Comparison of ENCODE assay signal across 17 cellular contexts in genomic region chr10:1103551-1103950, GRCh38. TPM values are rescaled to one million over a fixed set of nuclear protein-coding genes. Genes with fewer than 3 reads are reported as not detected.
DNase-seq lines count a peak whose midpoint lies in the region; ATAC-seq and TF ChIP-seq lines count a peak whose summit lies in the region.
"Had no signal": no experiment of that assay in that cellular context is flagged by ENCODE, and none has a peak within 500 bp of the region (broad histone marks: within the 10 kb centered on the region; RNA-seq: fewer than 3 reads in every experiment).

No MANE protein-coding gene starts in this region.

- H3K9me3 Mint-ChIP-seq in activated T-cell treated with anti-CD3 and anti-CD28 coated beads, Interleukin-2, amount 50 U/mL, for 24 hours = no peaks in the 10 kb centered on the region
- no peaks in the 10 kb centered on the region for H3K9me3 Mint-ChIP-seq in activated T-cell treated with anti-CD3 and anti-CD28 coated beads, Interleukin-2, amount 50 U/mL, for 4 hours
- no peaks in the 10 kb centered on the region for H3K9me3 Mint-ChIP-seq in CD4-positive, alpha-beta T cell
- H3K9me3 Mint-ChIP-seq in central memory CD8-positive, alpha-beta T cell = no peaks in the 10 kb centered on the region
- H3K9me3 Mint-ChIP-seq: CD4-positive, alpha-beta memory T cell had no signal

- H3K36me3 Mint-ChIP-seq in activated T-cell treated with anti-CD3 and anti-CD28 coated beads, Interleukin-2, amount 50 U/mL, for 24 hours (ENCODE audit: low read depth) = no peaks in the 10 kb centered on the region
- peaks cover 61% of the 10 kb centered on the region for H3K36me3 Mint-ChIP-seq in activated T-cell treated with anti-CD3 and anti-CD28 coated beads, Interleukin-2, amount 50 U/mL, for 4 hours (ENCODE audit: insufficient read depth)
- peaks cover 95% of the 10 kb centered on the region for H3K36me3 Mint-ChIP-seq in CD4-positive, alpha-beta T cell (ENCODE audit: low read depth)
- H3K36me3 Mint-ChIP-seq in central memory CD8-positive, alpha-beta T cell (ENCODE audit: insufficient read depth) = peaks cover 56% of the 10 kb centered on the region

- no peaks in the 10 kb centered on the region for H3K27me3 Mint-ChIP-seq in activated T-cell treated with anti-CD3 and anti-CD28 coated beads, Interleukin-2, amount 50 U/mL, for 24 hours
- H3K27me3 Mint-ChIP-seq in activated T-cell treated with anti-CD3 and anti-CD28 coated beads, Interleukin-2, amount 50 U/mL, for 4 hours (ENCODE audit: low read depth) = no peaks in the 10 kb centered on the region
- H3K27me3 Mint-ChIP-seq in CD4-positive, alpha-beta T cell = no peaks in the 10 kb centered on the region
- no peaks in the 10 kb centered on the region for H3K27me3 Mint-ChIP-seq in central memory CD8-positive, alpha-beta T cell
- H3K27me3 Mint-ChIP-seq: CD4-positive, alpha-beta memory T cell had no signal

- H3K4me3 ChIP-seq in osteoblast (ENCODE audit: insufficient read depth, low read length) = no peak overlapping the region
- H3K4me3 ChIP-seq: A549, GM23248, HAP-1 had no signal

- H3K9me3 ChIP-seq in CD4-positive, alpha-beta T cell (ENCODE audit: control insufficient read depth, low read length) = no peaks in the 10 kb centered on the region
- H3K9me3 ChIP-seq in osteoblast (ENCODE audit: low read depth, low read length) = no peaks in the 10 kb centered on the region
- H3K9me3 ChIP-seq: A549, HAP-1 had no signal

- H3K4me1 ChIP-seq in osteoblast (ENCODE audit: insufficient read depth, low read length) = peaks cover 8% of the 10 kb centered on the region
- H3K4me1 ChIP-seq: A549, HAP-1 had no signal

- peaks cover 43% of the 10 kb centered on the region for H3K4me1 Mint-ChIP-seq in activated T-cell treated with anti-CD3 and anti-CD28 coated beads, Interleukin-2, amount 50 U/mL, for 24 hours (ENCODE audit: low read depth)
- H3K4me1 Mint-ChIP-seq in activated T-cell treated with anti-CD3 and anti-CD28 coated beads, Interleukin-2, amount 50 U/mL, for 4 hours (ENCODE audit: low read depth) = peaks cover 30% of the 10 kb centered on the region
- peaks cover 21% of the 10 kb centered on the region for H3K4me1 Mint-ChIP-seq in CD4-positive, alpha-beta T cell (ENCODE audit: low read depth)
- H3K4me1 Mint-ChIP-seq in central memory CD8-positive, alpha-beta T cell = peaks cover 45% of the 10 kb centered on the region

- no peak overlapping the region for H2AFZ ChIP-seq in osteoblast (ENCODE audit: low read length)
- H2AFZ ChIP-seq: GM23248 had no signal

- TF ChIP-seq CTCF in CD4-positive, alpha-beta T cell (IDR thresholded peaks at IDR 0.05) = no peak
- no peak for TF ChIP-seq CTCF in osteoblast (IDR thresholded peaks at IDR 0.05; ENCODE audit: extremely low read depth, low read depth, low read length)

- CTCF ChIA-PET in CD4-positive, alpha-beta T cell (lab: Charles Lee) = no interaction called here

- H3K27ac Mint-ChIP-seq in activated T-cell treated with anti-CD3 and anti-CD28 coated beads, Interleukin-2, amount 50 U/mL, for 24 hours = peak overlapping the region; percentile 57
- H3K27ac Mint-ChIP-seq in CD4-positive, alpha-beta T cell = peak overlapping the region; percentile 63
- peak overlapping the region; percentile 60 for H3K27ac Mint-ChIP-seq in central memory CD8-positive, alpha-beta T cell (ENCODE audit: low read depth)

- H3K27ac ChIP-seq in CD4-positive, alpha-beta T cell (ENCODE audit: low read depth, low read length) = no peak overlapping the region
- peak overlapping the region; percentile 3 for H3K27ac ChIP-seq in osteoblast (ENCODE audit: low read depth, low read length)
- H3K27ac ChIP-seq: 22Rv1, A549, C4-2B, GM23248 had no signal

- peaks cover 48% of the 10 kb centered on the region for H4K20me1 ChIP-seq in osteoblast (ENCODE audit: insufficient read depth, low read length)

- H3K36me3 ChIP-seq in osteoblast (ENCODE audit: insufficient read depth, low read length) = peaks cover 61% of the 10 kb centered on the region

- no peak overlapping the region for H3K4me3 Mint-ChIP-seq in activated T-cell treated with anti-CD3 and anti-CD28 coated beads, Interleukin-2, amount 50 U/mL, for 24 hours
- H3K4me3 Mint-ChIP-seq in activated T-cell treated with anti-CD3 and anti-CD28 coated beads, Interleukin-2, amount 50 U/mL, for 4 hours = no peak overlapping the region
- H3K4me3 Mint-ChIP-seq in CD4-positive, alpha-beta T cell = no peak overlapping the region
- no peak overlapping the region for H3K4me3 Mint-ChIP-seq in central memory CD8-positive, alpha-beta T cell
- H3K4me3 Mint-ChIP-seq: CD4-positive, alpha-beta memory T cell had no signal

- H3K79me2 ChIP-seq in osteoblast (ENCODE audit: insufficient read depth, low read length) = peaks cover 24% of the 10 kb centered on the region

- no peak for DNase-seq in activated T-cell treated with anti-CD3 and anti-CD28 coated beads, Interleukin-2, amount 50 U/mL, for 24 hours
- no peak for DNase-seq in activated T-cell treated with anti-CD3 and anti-CD28 coated beads, Interleukin-2, amount 50 U/mL, for 4 hours
- no peak for DNase-seq in CD4-positive, alpha-beta T cell
- DNase-seq in central memory CD8-positive, alpha-beta T cell (ENCODE audit: low spot score in 2 of 2) = no peak
- DNase-seq in osteoblast (ENCODE audit: insufficient read length, low spot score, missing footprints) = no peak
- no peak for DNase-seq in effector CD8-positive, alpha-beta T cell (lab: John Stamatoyannopoulos, UW)
- no peak for DNase-seq in NAMALWA (ENCODE audit: low spot score)
- DNase-seq: AML-193; Calu3; CD4-positive, alpha-beta memory T cell; DMS79 treated with DMSO at 0.1 percent for 48 hours; GF-D8 had no signal

- intact Hi-C loops in CD4-positive, alpha-beta T cell (cut with DNase I, micrococcal nuclease) = no loop called here

- H3K4me2 ChIP-seq in osteoblast (ENCODE audit: insufficient read depth, low read length) = no peak overlapping the region
- H3K4me2 ChIP-seq: A549 had no signal

- no peak for ATAC-seq in activated T-cell treated with anti-CD3 and anti-CD28 coated beads, Interleukin-2, amount 50 U/mL, for 4 hours
- ATAC-seq in CD4-positive, alpha-beta T cell (ENCODE audit: poor library complexity) = no peak
- no peak for ATAC-seq in central memory CD8-positive, alpha-beta T cell (replicated peaks; ENCODE audit: extremely low read depth, poor library complexity, severe bottlenecking)
- ATAC-seq: A549 had no signal

- H3K27me3 ChIP-seq in CD4-positive, alpha-beta T cell (ENCODE audit: control insufficient read depth, insufficient read depth, low read length) = no peaks in the 10 kb centered on the region
- no peaks in the 10 kb centered on the region for H3K27me3 ChIP-seq in osteoblast (ENCODE audit: insufficient read depth, low read length)

- POLR2A ChIA-PET in CD4-positive, alpha-beta T cell (lab: Charles Lee) = no interaction called here

RNA-seq across cellular contexts. Expression of gene WDR37, which starts 47.4 kb away (rescaled TPM):
- total RNA-seq in activated T-cell treated with anti-CD3 and anti-CD28 coated beads, Interleukin-2, amount 50 U/mL, for 4 hours = 10 to 100 TPM; 10.5 to 13.5 (median 12.2) TPM
- total RNA-seq in CD4-positive, alpha-beta T cell = 10 to 100 TPM; 17.0 to 17.7 TPM
- 18.8 and 20.6 TPM in 2 replicates for total RNA-seq in osteoblast

RNA-seq across cellular contexts. Expression of gene IDI1, which starts 54.6 kb away (rescaled TPM):
- 10 to 100 TPM; 38.9 to 46.8 (median 44.6) TPM for total RNA-seq in activated T-cell treated with anti-CD3 and anti-CD28 coated beads, Interleukin-2, amount 50 U/mL, for 4 hours
- total RNA-seq in CD4-positive, alpha-beta T cell = 100 to 1,000 TPM; 244 to 250 TPM
- total RNA-seq in osteoblast = 104 and 123 TPM in 2 replicates
